In genomic region chr12:115618105-115618504, GRCh38 we compare ENCODE assay signal across 8 cellular contexts.
"Had no signal": no experiment of that assay in that cellular context is flagged by ENCODE, and none has a peak within 500 bp of the region (broad histone marks: within the 10 kb centered on the region; RNA-seq: fewer than 3 reads in every experiment).

No MANE protein-coding gene starts in this region.

- FAIRE-seq: HepG2, HTR-8/SVneo had no signal

- H3K4me2 ChIP-seq: KMS-11 had no signal

- H3K36me3 Mint-ChIP-seq: IgD-negative memory B cell had no signal

- H3K27ac Mint-ChIP-seq: IgD-negative memory B cell had no signal

- H3K4me3 Mint-ChIP-seq: IgD-negative memory B cell had no signal

- H3K9ac ChIP-seq: KMS-11 had no signal

- H3K27ac ChIP-seq: HL-60, KMS-11 had no signal

- DNase-seq: IMR-90, KBM-7, KG1 had no signal
